In genomic region chrX:155333701-155334100, GRCh38 we compare ENCODE assay signal across 24 cellular contexts. TPM values are rescaled to one million over a fixed set of nuclear protein-coding genes. Genes with fewer than 3 reads are reported as not detected.
DNase-seq lines count a peak whose midpoint lies in the region; ATAC-seq and TF ChIP-seq lines count a peak whose summit lies in the region.
"Had no signal": no experiment of that assay in that cellular context is flagged by ENCODE, and none has a peak within 500 bp of the region (broad histone marks: within the 10 kb centered on the region; RNA-seq: fewer than 3 reads in every experiment).

No MANE protein-coding gene starts in this region.

- no peaks in the 10 kb centered on the region for H3K4me1 ChIP-seq in mammary epithelial cell (ENCODE audit: insufficient read depth, low read length)
- no peaks in the 10 kb centered on the region for H3K4me1 ChIP-seq in esophagus muscularis mucosa
- H3K4me1 ChIP-seq in upper lobe of left lung: peaks cover 0 to 4% (median 2%) of the 10 kb centered on the region in 4 donors
- H3K4me1 ChIP-seq: BLaER1 had no signal

- BruUV-seq in MCF 10A (replicated peaks; lab: Mats Ljungman, UMichigan) (no TSS peak), mammary epithelial cell (replicated peaks; lab: Mats Ljungman, UMichigan) (no TSS peak)

- peak overlapping the region; percentile 44 for H3K4me3 Mint-ChIP-seq in MCF 10A (ENCODE audit: unreplicated experiment)
- H3K4me3 Mint-ChIP-seq: activated CD4-positive, alpha-beta T cell treated with anti-CD3 and anti-CD28 coated beads for 36 hours; nephron progenitor cell had no signal

- TF ChIP-seq CTCF in MCF 10A (IDR thresholded peaks at IDR 0.05; ENCODE audit: unreplicated experiment): no peak
- no peak for TF ChIP-seq CTCF in mammary epithelial cell (conservative IDR thresholded peaks at IDR 0.05 in 1 of 2, IDR thresholded peaks at IDR 0.05 in 1 of 2; ENCODE audit: extremely low read depth in 1 of 2, insufficient read depth in 1 of 2, low read depth in 1 of 2, low read length in 2 of 2)
- TF ChIP-seq CTCF in esophagus muscularis mucosa (IDR thresholded peaks at IDR 0.05): no peak
- no peak for TF ChIP-seq CTCF in upper lobe of left lung (IDR thresholded peaks at IDR 0.05)

- TF ChIP-seq EP300 in esophagus muscularis mucosa (IDR thresholded peaks at IDR 0.05) (no peak), upper lobe of left lung (IDR thresholded peaks at IDR 0.05) (no peak)

- 40% methylated on average over 1 of the region's 1 CpG for WGBS in mammary epithelial cell (ENCODE audit: low coverage, missing lambda C conversion rate)
- WGBS in esophagus muscularis mucosa: 50% methylated on average over 1 of the region's 1 CpG
- 27 to 54% methylated on average over 1 of the region's 1 CpG for WGBS in upper lobe of left lung, 2 donors

- CTCF ChIA-PET in MCF 10A (lab: Yijun Ruan, JAX): no interaction called here
- CTCF ChIA-PET in mammary epithelial cell (lab: Charles Lee; ENCODE audit: low non-redundant PET): no interaction called here

- no peaks in the 10 kb centered on the region for H3K36me3 Mint-ChIP-seq in MCF 10A (ENCODE audit: insufficient read depth, unreplicated experiment)

- H3K36me3 ChIP-seq in mammary epithelial cell (ENCODE audit: insufficient read depth, low read length): no peaks in the 10 kb centered on the region
- H3K36me3 ChIP-seq in esophagus muscularis mucosa: no peaks in the 10 kb centered on the region
- H3K36me3 ChIP-seq in upper lobe of left lung: no peaks in the 10 kb centered on the region
- H3K36me3 ChIP-seq: BLaER1 had no signal

- no peak overlapping the region for H3K27ac ChIP-seq in mammary epithelial cell (ENCODE audit: insufficient read depth, low read depth, low read length)
- H3K27ac ChIP-seq in esophagus muscularis mucosa (replicated peaks in 1 of 4): peak overlapping the region in 3 of 4 donors; percentile 35 to 54 (median 43)
- H3K27ac ChIP-seq in upper lobe of left lung: peak overlapping the region; percentile 65 to 82 (median 78)
- H3K27ac ChIP-seq: 22Rv1, BLaER1 had no signal

- H3K79me2 ChIP-seq in mammary epithelial cell (ENCODE audit: insufficient read depth, low read length): no peaks in the 10 kb centered on the region

- peak overlapping the region; percentile 30 for H3K27ac Mint-ChIP-seq in MCF 10A (ENCODE audit: low read depth, unreplicated experiment)
- H3K27ac Mint-ChIP-seq: activated CD4-positive, alpha-beta T cell treated with anti-CD3 and anti-CD28 coated beads for 36 hours; nephron progenitor cell had no signal

- no peak overlapping the region for H3K4me2 ChIP-seq in mammary epithelial cell (ENCODE audit: insufficient read depth, low read depth, low read length)
- H3K4me2 ChIP-seq: BLaER1 had no signal

- H3K27me3 Mint-ChIP-seq in MCF 10A (ENCODE audit: insufficient read depth, unreplicated experiment): no peaks in the 10 kb centered on the region

- in situ Hi-C loops in mammary epithelial cell (cut with MboI; ENCODE audit: low sequenced_read_pairs in 2 of 2): no loop called here

- H3K4me3 ChIP-seq in mammary epithelial cell (replicated peaks in 1 of 3; ENCODE audit: insufficient read depth in 1 of 3, low read depth in 2 of 3, low read length in 3 of 3) (no peak overlapping the region), esophagus muscularis mucosa (peak overlapping the region; percentile 34 to 47 (median 40)), upper lobe of left lung (peak overlapping the region; percentile 22 to 49 (median 37))
- H3K4me3 ChIP-seq: BLaER1 had no signal

- DNase-seq in MCF 10A (ENCODE audit: unreplicated experiment) (no peak), mammary epithelial cell (no peak), esophagus muscularis mucosa (ENCODE audit: extremely low spot score) (no peak), pons (ENCODE audit: low spot score) (peak; percentile 7), upper lobe of left lung (no peak), NCI-H128 (lab: John Stamatoyannopoulos, UW; ENCODE audit: unreplicated experiment) (no peak), DMS153 treated with DMSO at 0.1 percent for 48 hours (lab: John Stamatoyannopoulos, UW; ENCODE audit: unreplicated experiment) (no peak), NCI-H187 (lab: John Stamatoyannopoulos, UW) (no peak)
- DNase-seq: activated CD4-positive, alpha-beta T cell treated with anti-CD3 and anti-CD28 coated beads for 36 hours; activated gamma-delta T cell; DMS153; NCI-H1048; NCI-H2107; NCI-H526 treated with DMSO at 0.1 percent for 48 hours; nephron progenitor cell; retina; stimulated activated CD4-positive, alpha-beta T cell treated with anti-CD3 and anti-CD28 coated beads, Interleukin-1b, Interleukin-23, amount 100 ng/mL, for 48 hours had no signal

- POLR2A ChIA-PET in MCF 10A (lab: Yijun Ruan, JAX): no interaction called here

- H3K9me3 ChIP-seq in mammary epithelial cell (replicated peaks; ENCODE audit: insufficient read depth, low read length): no peaks in the 10 kb centered on the region
- H3K9me3 ChIP-seq in esophagus muscularis mucosa: no peaks in the 10 kb centered on the region
- no peaks in the 10 kb centered on the region for H3K9me3 ChIP-seq in upper lobe of left lung
- H3K9me3 ChIP-seq: BLaER1 had no signal

- H3K9me3 Mint-ChIP-seq in MCF 10A (ENCODE audit: unreplicated experiment): no peaks in the 10 kb centered on the region

- dilution Hi-C loops in mammary epithelial cell (cut with HindIII; ENCODE audit: low sequenced_read_pairs): no loop called here

- H3K9ac ChIP-seq in mammary epithelial cell (ENCODE audit: insufficient read depth, low read length): no peak overlapping the region
- H3K9ac ChIP-seq: BLaER1 had no signal

- H2AFZ ChIP-seq in mammary epithelial cell (ENCODE audit: low read depth, low read length): no peak overlapping the region

- H4K20me1 ChIP-seq in mammary epithelial cell (ENCODE audit: insufficient read depth, low read length): no peaks in the 10 kb centered on the region
- H4K20me1 ChIP-seq: BLaER1 had no signal

- H3K4me1 Mint-ChIP-seq in MCF 10A (ENCODE audit: insufficient read depth, unreplicated experiment): no peaks in the 10 kb centered on the region
- H3K4me1 Mint-ChIP-seq: nephron progenitor cell had no signal

- no peak for ATAC-seq in upper lobe of left lung (ENCODE audit: low FRiP score in 2 of 2)

- intact Hi-C loops in MCF 10A (cut with micrococcal nuclease) (no loop called here), mammary epithelial cell (cut with micrococcal nuclease) (no loop called here), esophagus muscularis mucosa (cut with DNase I) (no loop called here)

- no peak for TF ChIP-seq POLR2A in esophagus muscularis mucosa (IDR thresholded peaks at IDR 0.05; ENCODE audit: low read depth)
- TF ChIP-seq POLR2A in upper lobe of left lung (IDR thresholded peaks at IDR 0.05): no peak

- H3K27me3 ChIP-seq in mammary epithelial cell (ENCODE audit: insufficient read depth, low read length): no peaks in the 10 kb centered on the region
- H3K27me3 ChIP-seq in esophagus muscularis mucosa: no peaks in the 10 kb centered on the region
- no peaks in the 10 kb centered on the region for H3K27me3 ChIP-seq in upper lobe of left lung

RNA-seq across cellular contexts. Expression of gene CLIC2, which starts 0.7 kb away (rescaled TPM):
- total RNA-seq in MCF 10A (2022): 6.0 and 9.2 TPM in 2 replicates
- total RNA-seq in mammary epithelial cell: under 1 TPM in 1 of 2 donors, not detected in 1; 0.50 TPM
- 0.01 TPM for polyA plus RNA-seq in mammary epithelial cell
- polyA minus RNA-seq in mammary epithelial cell: not detected
- 10 to 100 TPM; 12.0 to 17.1 (median 12.8) TPM for total RNA-seq in esophagus muscularis mucosa
- 10 to 100 TPM; 16.8 to 75.2 (median 45.1) TPM for total RNA-seq in upper lobe of left lung
- total RNA-seq: OCI-LY7 had no signal

RNA-seq across cellular contexts. Expression of gene F8A2, which starts 48.2 kb away (rescaled TPM):
- not detected in 2 replicates for total RNA-seq in MCF 10A (2022)
- total RNA-seq in mammary epithelial cell: under 1 TPM in 1 of 2 donors, not detected in 1; 0.67 TPM
- polyA plus RNA-seq in mammary epithelial cell: not detected
- not detected for polyA minus RNA-seq in mammary epithelial cell
- not detected for total RNA-seq in esophagus muscularis mucosa
- total RNA-seq in upper lobe of left lung: 1 to 10 TPM in 2 of 6 donors, not detected in 4; 2.5 to 9.4 TPM
- total RNA-seq: activated CD4-positive, alpha-beta T cell treated with anti-CD3 and anti-CD28 coated beads for 36 hours; cerebellum; lung microvascular endothelial cell; OCI-LY7; SK-MEL-5; temporal lobe had no signal

Comparison
In these comparisons a context has a peak if more than half of its experiments do, and no peak if none do; other contexts are left out.
1. H3K4me3 ChIP-seq: peak in esophagus muscularis mucosa (4 of 4) and upper lobe of left lung (4 of 4); none in mammary epithelial cell (0 of 3).